ENCODE assay signal across 1 cellular context in genomic region chr5:78576376-78576775, GRCh38.
TF ChIP-seq lines count a peak whose summit lies in the region.

No MANE protein-coding gene starts in this region.

TF ChIP-seq in GM23338, 12 proteins besides CTCF, POLR2A, EP300 and RAD21 (continued from another document):
- no peak for TF ChIP-seq REST (IDR thresholded peaks at IDR 0.05; ENCODE audit: unreplicated experiment)
- TF ChIP-seq STAT1 (IDR thresholded peaks at IDR 0.05; ENCODE audit: unreplicated experiment) = no peak
- no peak for TF ChIP-seq ZNF331 (CRISPR knock-in tag; IDR thresholded peaks at IDR 0.05; ENCODE audit: low read depth)
- TF ChIP-seq JUNB (IDR thresholded peaks at IDR 0.05; ENCODE audit: unreplicated experiment) = no peak
- TF ChIP-seq EZH2 (IDR thresholded peaks at IDR 0.05; ENCODE audit: low read depth, unreplicated experiment) = no peak
- no peak for TF ChIP-seq ZNF462 (CRISPR knock-in tag; IDR thresholded peaks at IDR 0.05)
- no peak for TF ChIP-seq EZH2phosphoT487 (IDR thresholded peaks at IDR 0.05; ENCODE audit: unreplicated experiment)
